In the genomic region with DNA sequence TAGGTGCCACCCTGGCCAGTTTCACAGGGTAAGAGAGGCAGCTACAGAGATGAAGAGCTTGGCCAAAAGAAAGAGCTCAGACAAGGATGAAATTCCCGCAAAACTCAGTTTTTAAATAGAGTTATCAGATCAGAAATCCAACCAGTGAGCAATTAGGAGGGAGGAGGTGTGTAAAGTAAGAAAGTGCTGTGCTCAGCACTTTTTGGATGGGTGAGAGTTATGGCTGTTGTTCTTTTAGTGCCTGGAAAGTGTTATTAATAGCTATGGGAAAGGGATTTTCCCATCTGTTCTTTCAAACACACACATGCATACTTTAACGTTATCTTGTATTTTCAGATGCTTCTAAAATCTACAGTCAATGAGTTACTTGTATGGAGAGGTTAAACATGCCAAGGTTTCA, we compare ENCODE assay signal across 22 cellular contexts.
A peak's percentile ranks its signal among the peaks of the same experiment; 100 is the strongest.
DNase-seq lines count a peak whose midpoint lies in the region; ATAC-seq, FAIRE-seq and TF ChIP-seq lines count a peak whose summit lies in the region.
"Had no signal": no experiment of that assay in that cellular context is flagged by ENCODE, and none has a peak within 500 bp of the region (broad histone marks: within the 10 kb centered on the region; RNA-seq: fewer than 3 reads in every experiment).

No MANE protein-coding gene starts in this region.

- peaks cover 13% of the 10 kb centered on the region; the same call in 1 of the 2 replicates for H3K9me1 ChIP-seq in IMR-90 (ENCODE audit: insufficient read depth, low read length)

- H2BK5ac ChIP-seq in IMR-90 (ENCODE audit: low read depth, low read length, poor library complexity, severe bottlenecking) = no peak overlapping the region

- H3K27ac Mint-ChIP-seq in chondrocyte (ENCODE audit: unreplicated experiment) = peak overlapping the region; percentile 3
- no peak overlapping the region for H3K27ac Mint-ChIP-seq in activated CD4-positive, alpha-beta memory T cell treated with anti-CD3 and anti-CD28 coated beads, Interleukin-2, amount 10 ng/mL, durations not matched to agents 7 days and 5 days
- H3K27ac Mint-ChIP-seq: B cell; CD8-positive, alpha-beta T cell had no signal

- no peak overlapping the region for H3K27ac ChIP-seq in IMR-90 (ENCODE audit: insufficient read depth, low read length)
- H3K27ac ChIP-seq: C4-2B had no signal

- H3K27me3 ChIP-seq in IMR-90 (ENCODE audit: control insufficient read depth, insufficient read depth, low read length) = no peaks in the 10 kb centered on the region

- H2BK20ac ChIP-seq in IMR-90 (ENCODE audit: low read depth, low read length) = peak overlapping the region; percentile 73; the same call in 1 of the 2 replicates

- no peak overlapping the region for H4K5ac ChIP-seq in IMR-90 (ENCODE audit: low read depth, low read length)

- H3K4me1 ChIP-seq in IMR-90 (ENCODE audit: control insufficient read depth, insufficient read depth, low read length) = 0 out of 2 replicates have a peak, but pooled peaks cover 3% of the 10 kb centered on the region
- H3K4me1 ChIP-seq: Caco-2 had no signal

- no peak overlapping the region for H3K4me2 ChIP-seq in IMR-90 (ENCODE audit: low read depth, low read length)

- no peak for FAIRE-seq in GM12891 (lab: Jason Lieb, UNC)
- FAIRE-seq in GM19239 (lab: Jason Lieb, UNC) = no peak
- FAIRE-seq: G401.6 had no signal

- no peak for TF ChIP-seq CTCF in IMR-90 (conservative IDR thresholded peaks at IDR 0.05; ENCODE audit: low read depth, low read length)
- no peak for TF ChIP-seq CTCF in chondrocyte (IDR thresholded peaks at IDR 0.05)

- CTCF ChIA-PET in IMR-90 (lab: Yijun Ruan, JAX) = no interaction called here
- CTCF ChIA-PET in activated CD4-positive, alpha-beta memory T cell treated with anti-CD3 and anti-CD28 coated beads, Interleukin-2, amount 10 ng/mL, durations not matched to agents 7 days and 5 days (lab: Charles Lee) = no interaction called here

- peaks cover 7% of the 10 kb centered on the region for H3K9me3 Mint-ChIP-seq in chondrocyte (ENCODE audit: low read depth)
- H3K9me3 Mint-ChIP-seq in activated CD4-positive, alpha-beta memory T cell treated with anti-CD3 and anti-CD28 coated beads, Interleukin-2, amount 10 ng/mL, durations not matched to agents 7 days and 5 days = no peaks in the 10 kb centered on the region
- H3K9me3 Mint-ChIP-seq: CD8-positive, alpha-beta T cell had no signal

- H3K9me3 ChIP-seq in IMR-90 (ENCODE audit: control insufficient read depth, insufficient read depth, low read length) = no peaks in the 10 kb centered on the region

- BruUV-seq in IMR-90 (replicated peaks; lab: Mats Ljungman, UMichigan) = no TSS peak

- peaks cover 87% of the 10 kb centered on the region for H3K4me1 Mint-ChIP-seq in chondrocyte (ENCODE audit: low read depth)
- H3K4me1 Mint-ChIP-seq in activated CD4-positive, alpha-beta memory T cell treated with anti-CD3 and anti-CD28 coated beads, Interleukin-2, amount 10 ng/mL, durations not matched to agents 7 days and 5 days = no peaks in the 10 kb centered on the region
- H3K4me1 Mint-ChIP-seq: B cell had no signal

- DNase-seq in IMR-90 (no peak), chondrocyte (ENCODE audit: low spot score) (no peak), left kidney (ENCODE audit: low read depth, low spot score) (peak; percentile 52), GM12891 (ENCODE audit: insufficient read length, low spot score) (no peak), SK-N-DZ (ENCODE audit: low spot score) (no peak), GM19239 (ENCODE audit: insufficient read length, low spot score) (no peak)
- no peak for DNase-seq in activated CD4-positive, alpha-beta memory T cell treated with anti-CD3 and anti-CD28 coated beads, Interleukin-2, amount 10 ng/mL, durations not matched to agents 7 days and 5 days
- DNase-seq: Caco-2; CD8-positive, alpha-beta T cell; KBM-7; MV-4-11; NCI-H1105; NCI-H1436 treated with DMSO at 0.1 percent for 48 hours; NCI-H187 treated with DMSO at 0.1 percent for 48 hours; NCI-H2171 treated with DMSO at 0.1 percent for 48 hours; NCI-H524 treated with DMSO at 0.1 percent for 48 hours; NCI-H774; PC-3 had no signal

- H3K36me3 ChIP-seq in IMR-90 (ENCODE audit: control insufficient read depth, insufficient read depth, low read length) = no peaks in the 10 kb centered on the region

- no peak overlapping the region; a peak in 1 of 4 replicates for H4K8ac ChIP-seq in IMR-90 (ENCODE audit: low read depth in 2 of 2, low read length in 2 of 2)

- H3K9ac ChIP-seq in IMR-90 (ENCODE audit: low read depth, low read length) = no peak overlapping the region

- H3K4me3 ChIP-seq in IMR-90 (ENCODE audit: insufficient read depth, low read depth, low read length) = no peak overlapping the region

- H3K56ac ChIP-seq in IMR-90 (ENCODE audit: extremely low read depth, insufficient read depth, low read length) = no peak overlapping the region

- H3K36me3 Mint-ChIP-seq in chondrocyte (ENCODE audit: low read depth) = no peaks in the 10 kb centered on the region
- no peaks in the 10 kb centered on the region for H3K36me3 Mint-ChIP-seq in activated CD4-positive, alpha-beta memory T cell treated with anti-CD3 and anti-CD28 coated beads, Interleukin-2, amount 10 ng/mL, durations not matched to agents 7 days and 5 days (ENCODE audit: low read depth)
- H3K36me3 Mint-ChIP-seq: CD8-positive, alpha-beta T cell had no signal

- H2AK9ac ChIP-seq in IMR-90 (replicated peaks; ENCODE audit: low read depth, low read length, poor library complexity) = no peak overlapping the region

- H3K27me3 Mint-ChIP-seq in chondrocyte (ENCODE audit: low read depth) = no peaks in the 10 kb centered on the region
- H3K27me3 Mint-ChIP-seq in activated CD4-positive, alpha-beta memory T cell treated with anti-CD3 and anti-CD28 coated beads, Interleukin-2, amount 10 ng/mL, durations not matched to agents 7 days and 5 days = peaks cover 10% of the 10 kb centered on the region

- intact Hi-C loops in IMR-90 (cut with micrococcal nuclease) = loop anchor here (5.0 kb wide), 1 partner anchor 828 kb away; no protein-coding TSS in a partner anchor

- H3K4me3 Mint-ChIP-seq in chondrocyte (ENCODE audit: unreplicated experiment) = no peak overlapping the region
- no peak overlapping the region for H3K4me3 Mint-ChIP-seq in activated CD4-positive, alpha-beta memory T cell treated with anti-CD3 and anti-CD28 coated beads, Interleukin-2, amount 10 ng/mL, durations not matched to agents 7 days and 5 days
- H3K4me3 Mint-ChIP-seq: B cell; CD8-positive, alpha-beta T cell had no signal

- H2AK5ac ChIP-seq in IMR-90 (ENCODE audit: low read depth, low read length) = 0 out of 2 replicates have a peak overlapping the region, but pooled peaks have one; percentile 56

- TF ChIP-seq POLR2A in IMR-90 (IDR thresholded peaks at IDR 0.05; ENCODE audit: low read depth, low read length) = no peak
- no peak for TF ChIP-seq POLR2A in GM12891 (IDR thresholded peaks at IDR 0.05; ENCODE audit: low read depth, low read length)

- dilution Hi-C loops in IMR-90 (cut with HindIII; ENCODE audit: low sequenced_read_pairs, unreplicated experiment) = no loop called here

- H4K20me1 ChIP-seq in IMR-90 (ENCODE audit: insufficient read depth, low read length) = no peaks in the 10 kb centered on the region

- no peak for ATAC-seq in IMR-90 (ENCODE audit: low read depth)
- ATAC-seq: CD8-positive, alpha-beta T cell; HCT116; PC-3 had no signal

- no peak overlapping the region for H3K18ac ChIP-seq in IMR-90 (ENCODE audit: low read depth, low read length)

- H3K23ac ChIP-seq in IMR-90 (ENCODE audit: low read depth, low read length) = no peak overlapping the region

- H3K14ac ChIP-seq in IMR-90 (replicated peaks; ENCODE audit: low read depth, low read length) = no peak overlapping the region

- in situ Hi-C loops in IMR-90 (cut with MboI; ENCODE audit: low sequenced_read_pairs) = no loop called here

- no CpG with 5 or more reads among the region's 2 CpGs for WGBS in IMR-90 (ENCODE audit: extremely low coverage in 2 of 2, insufficient read length in 1 of 2), 2 experiments

- no peak overlapping the region; the same call in 2 of the 3 replicates for H2BK15ac ChIP-seq in IMR-90 (ENCODE audit: low read depth, low read length)

- POLR2A ChIA-PET in IMR-90 (lab: Charles Lee; ENCODE audit: unreplicated experiment) = no interaction called here
- POLR2A ChIA-PET in activated CD4-positive, alpha-beta memory T cell treated with anti-CD3 and anti-CD28 coated beads, Interleukin-2, amount 10 ng/mL, durations not matched to agents 7 days and 5 days (lab: Charles Lee) = no interaction called here

- H2BK120ac ChIP-seq in IMR-90 (ENCODE audit: low read depth, low read length) = no peak overlapping the region; the same call in 1 of the 2 replicates

- peak overlapping the region; percentile 19 for H3K4ac ChIP-seq in IMR-90 (ENCODE audit: low read depth, low read length)

- no peaks in the 10 kb centered on the region for H3K79me1 ChIP-seq in IMR-90 (ENCODE audit: low read depth in 1 of 2, low read length in 2 of 2)

- no peak for TF ChIP-seq RAD21 in IMR-90 (IDR thresholded peaks at IDR 0.05; ENCODE audit: low read length)

- H4K91ac ChIP-seq in IMR-90 (ENCODE audit: insufficient read depth, low read depth, low read length) = 0 out of 2 replicates have a peak overlapping the region, but pooled peaks have one; percentile 38

- H2AFZ ChIP-seq in IMR-90 (replicated peaks; ENCODE audit: low read length, poor library complexity) = no peak overlapping the region

TF ChIP-seq in IMR-90, 13 proteins besides CTCF, POLR2A, EP300 and RAD21:
- TF ChIP-seq, protein P1, sequence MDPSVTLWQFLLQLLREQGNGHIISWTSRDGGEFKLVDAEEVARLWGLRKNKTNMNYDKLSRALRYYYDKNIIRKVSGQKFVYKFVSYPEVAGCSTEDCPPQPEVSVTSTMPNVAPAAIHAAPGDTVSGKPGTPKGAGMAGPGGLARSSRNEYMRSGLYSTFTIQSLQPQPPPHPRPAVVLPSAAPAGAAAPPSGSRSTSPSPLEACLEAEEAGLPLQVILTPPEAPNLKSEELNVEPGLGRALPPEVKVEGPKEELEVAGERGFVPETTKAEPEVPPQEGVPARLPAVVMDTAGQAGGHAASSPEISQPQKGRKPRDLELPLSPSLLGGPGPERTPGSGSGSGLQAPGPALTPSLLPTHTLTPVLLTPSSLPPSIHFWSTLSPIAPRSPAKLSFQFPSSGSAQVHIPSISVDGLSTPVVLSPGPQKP (IDR thresholded peaks at IDR 0.05; ENCODE audit: borderline replicate concordance, low read depth, low read length) = no peak
- TF ChIP-seq MAFK (IDR thresholded peaks at IDR 0.05; ENCODE audit: low read depth, low read length) = peak; percentile 100

TF ChIP-seq in GM12891, 5 proteins besides CTCF, POLR2A, EP300 and RAD21:
- TF ChIP-seq POU2F2 (IDR thresholded peaks at IDR 0.05; ENCODE audit: low read depth, low read length) (no peak), POLR2AphosphoS5 (IDR thresholded peaks at IDR 0.05; ENCODE audit: low read depth, low read length) (no peak), SPI1 (IDR thresholded peaks at IDR 0.05; ENCODE audit: low read depth, low read length) (no peak), TAF1 (IDR thresholded peaks at IDR 0.05; ENCODE audit: low read depth, low read length) (no peak), PAX5 (IDR thresholded peaks at IDR 0.05; ENCODE audit: insufficient read depth, low read length, severe bottlenecking) (no peak)
